In genomic region chr1:45479039-45479748, GRCh38 we compare ENCODE assay signal across 24 cellular contexts.
"Had no signal": no experiment of that assay in that cellular context is flagged by ENCODE, and none has a peak within 500 bp of the region (broad histone marks: within the 10 kb centered on the region; RNA-seq: fewer than 3 reads in every experiment).

No MANE protein-coding gene starts in this region.

- H3K4me2 ChIP-seq: SK-N-SH had no signal

- DNase-seq: activated CD4-positive, alpha-beta memory T cell treated with anti-CD3 and anti-CD28 coated beads, Interleukin-2, amount 10 ng/mL, durations not matched to agents 7 days and 5 days; activated CD4-positive, alpha-beta T cell treated with anti-CD3 and anti-CD28 coated beads for 36 hours; activated CD4-positive, alpha-beta T cell treated with anti-CD3 and anti-CD28 coated beads, Interleukin-2, amount 50 U/mL, for 1 hour; activated CD8-positive, alpha-beta memory T cell treated with anti-CD3 and anti-CD28 coated beads, Interleukin-2, amount 50 U/mL, for 4 hours; activated naive CD8-positive, alpha-beta T cell treated with anti-CD3 and anti-CD28 coated beads for 36 hours; activated T-cell treated with anti-CD3 and anti-CD28 coated beads, Interleukin-2, amount 50 U/mL, for 72 hours; cerebellar nuclear complex; KG1; MV-4-11; NCI-H1092 treated with DMSO at 0.1 percent for 48 hours; NCI-H1417 treated with DMSO at 0.1 percent for 48 hours; NCI-H1694; NCI-H2107; NCI-H2171 treated with DMSO at 0.1 percent for 48 hours; NCI-H226; NCI-H526; OCI-M1; Peyer's patch; Right ventricle myocardium superior; SJCRH30; SK-N-SH; T-helper 1 cell; WERI-Rb-1 had no signal

- H3K9me3 Mint-ChIP-seq: activated CD4-positive, alpha-beta memory T cell treated with anti-CD3 and anti-CD28 coated beads, Interleukin-2, amount 10 ng/mL, durations not matched to agents 7 days and 5 days; activated naive CD8-positive, alpha-beta T cell treated with anti-CD3 and anti-CD28 coated beads for 36 hours; activated T-cell treated with anti-CD3 and anti-CD28 coated beads, Interleukin-2, amount 50 U/mL, for 72 hours had no signal

- H3K27ac ChIP-seq: RWPE1, SJCRH30, WERI-Rb-1 had no signal

- H3K27me3 ChIP-seq: Peyer's patch, SJCRH30 had no signal

- H3K36me3 Mint-ChIP-seq: activated naive CD8-positive, alpha-beta T cell treated with anti-CD3 and anti-CD28 coated beads for 36 hours had no signal

- H3K9me3 ChIP-seq: Peyer's patch, SJCRH30, SK-N-SH had no signal

- H3K4me3 Mint-ChIP-seq: activated CD4-positive, alpha-beta memory T cell treated with anti-CD3 and anti-CD28 coated beads, Interleukin-2, amount 10 ng/mL, durations not matched to agents 7 days and 5 days; activated CD4-positive, alpha-beta T cell treated with anti-CD3 and anti-CD28 coated beads for 36 hours; activated naive CD8-positive, alpha-beta T cell treated with anti-CD3 and anti-CD28 coated beads for 36 hours; activated T-cell treated with anti-CD3 and anti-CD28 coated beads, Interleukin-2, amount 50 U/mL, for 72 hours had no signal

- H3K4me1 ChIP-seq: SJCRH30 had no signal

- ATAC-seq: activated CD4-positive, alpha-beta T cell treated with anti-CD3 and anti-CD28 coated beads for 36 hours; activated T-cell treated with anti-CD3 and anti-CD28 coated beads, Interleukin-2, amount 50 U/mL, for 72 hours had no signal

- H3K9ac ChIP-seq: SK-N-SH had no signal

- H3K27me3 Mint-ChIP-seq: activated CD4-positive, alpha-beta memory T cell treated with anti-CD3 and anti-CD28 coated beads, Interleukin-2, amount 10 ng/mL, durations not matched to agents 7 days and 5 days; activated CD4-positive, alpha-beta T cell treated with anti-CD3 and anti-CD28 coated beads for 36 hours; activated naive CD8-positive, alpha-beta T cell treated with anti-CD3 and anti-CD28 coated beads for 36 hours had no signal

- H3K4me3 ChIP-seq: SJCRH30 had no signal

- H3K36me3 ChIP-seq: Peyer's patch, SJCRH30, WERI-Rb-1 had no signal

- H3K27ac Mint-ChIP-seq: activated CD4-positive, alpha-beta memory T cell treated with anti-CD3 and anti-CD28 coated beads, Interleukin-2, amount 10 ng/mL, durations not matched to agents 7 days and 5 days; activated CD4-positive, alpha-beta T cell treated with anti-CD3 and anti-CD28 coated beads for 36 hours; activated naive CD8-positive, alpha-beta T cell treated with anti-CD3 and anti-CD28 coated beads for 36 hours had no signal
